ENCODE assay signal across 1 cellular context in genomic region chr5:59367791-59368394, GRCh38.
TF ChIP-seq lines count a peak whose summit lies in the region.

No MANE protein-coding gene starts in this region.

TF ChIP-seq in H1, 55 proteins besides CTCF, POLR2A, EP300 and RAD21 (continued from another document):
- TF ChIP-seq, protein P1, sequence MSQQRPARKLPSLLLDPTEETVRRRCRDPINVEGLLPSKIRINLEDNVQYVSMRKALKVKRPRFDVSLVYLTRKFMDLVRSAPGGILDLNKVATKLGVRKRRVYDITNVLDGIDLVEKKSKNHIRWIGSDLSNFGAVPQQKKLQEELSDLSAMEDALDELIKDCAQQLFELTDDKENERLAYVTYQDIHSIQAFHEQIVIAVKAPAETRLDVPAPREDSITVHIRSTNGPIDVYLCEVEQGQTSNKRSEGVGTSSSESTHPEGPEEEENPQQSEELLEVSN (IDR thresholded peaks at IDR 0.05): no peak
- TF ChIP-seq TBP (IDR thresholded peaks at IDR 0.05; ENCODE audit: low read depth, low read length): no peak
